In genomic region chrX:131728295-131729145, GRCh38 we compare ENCODE assay signal across 8 cellular contexts.
A peak's percentile ranks its signal among the peaks of the same experiment; 100 is the strongest.
DNase-seq lines count a peak whose midpoint lies in the region; ATAC-seq lines count a peak whose summit lies in the region.

No MANE protein-coding gene starts in this region.

- DNase-seq in GDM1 (lab: John Stamatoyannopoulos, UW) (peak; percentile 71), inferior parietal cortex (ENCODE audit: extremely low spot score) (no peak), NCI-H1694 treated with DMSO at 0.1 percent for 48 hours (lab: John Stamatoyannopoulos, UW) (no peak)
- peak; percentile 78 for DNase-seq in activated CD8-positive, alpha-beta memory T cell treated with anti-CD3 and anti-CD28 coated beads, Interleukin-2, amount 50 U/mL, for 4 hours
- no peak for DNase-seq in effector memory CD8-positive, alpha-beta T cell
- DNase-seq in activated naive CD4-positive, alpha-beta T cell treated with anti-CD3 and anti-CD28 coated beads, Interleukin-2, amount 50 U/mL, for 16 hours, result no peak

- ATAC-seq in HG02885 (IDR thresholded peaks at IDR 0.05; ENCODE audit: poor library complexity, unreplicated experiment), result peak; percentile 76
- ATAC-seq in effector memory CD8-positive, alpha-beta T cell (replicated peaks), result no peak

- no peaks in the 10 kb centered on the region for H3K4me1 ChIP-seq in muscle layer of colon (ENCODE audit: insufficient read depth, low read length)

- H3K4me3 Mint-ChIP-seq in effector memory CD8-positive, alpha-beta T cell, result no peak overlapping the region

- peak overlapping the region; percentile 75 for H3K27ac ChIP-seq in muscle layer of colon (ENCODE audit: low read depth, low read length)

- no peaks in the 10 kb centered on the region for H3K27me3 Mint-ChIP-seq in effector memory CD8-positive, alpha-beta T cell

- no peaks in the 10 kb centered on the region for H3K9me3 ChIP-seq in muscle layer of colon (ENCODE audit: low read length)

- H3K9me3 Mint-ChIP-seq in effector memory CD8-positive, alpha-beta T cell, result peaks cover 0 to 6% of the 10 kb centered on the region in 2 donors

- no peaks in the 10 kb centered on the region for H3K4me1 Mint-ChIP-seq in effector memory CD8-positive, alpha-beta T cell (ENCODE audit: low read depth in 2 of 2)

- H3K4me3 ChIP-seq in muscle layer of colon (ENCODE audit: low read depth in 1 of 2, low read length in 2 of 2), result peak overlapping the region; percentile 37 to 75

- H3K36me3 ChIP-seq in muscle layer of colon (ENCODE audit: insufficient read depth, low read length), result no peaks in the 10 kb centered on the region

- H3K36me3 Mint-ChIP-seq in effector memory CD8-positive, alpha-beta T cell (ENCODE audit: insufficient read depth), result no peaks in the 10 kb centered on the region

- no peak overlapping the region for H3K27ac Mint-ChIP-seq in effector memory CD8-positive, alpha-beta T cell

- no peaks in the 10 kb centered on the region for H3K27me3 ChIP-seq in muscle layer of colon (ENCODE audit: control insufficient read depth in 1 of 2, insufficient read depth in 2 of 2, low read length in 2 of 2)

- peak overlapping the region; percentile 72 for H3K9ac ChIP-seq in muscle layer of colon (ENCODE audit: low read length)

Comparison
In these comparisons a context has a peak if more than half of its experiments do, and no peak if none do; other contexts are left out.
1. DNase-seq: peak in GDM1 (single experiment) and activated CD8-positive, alpha-beta memory T cell treated with anti-CD3 and anti-CD28 coated beads, Interleukin-2, amount 50 U/mL, for 4 hours (single experiment); none in effector memory CD8-positive, alpha-beta T cell (0 of 3), inferior parietal cortex (single experiment), NCI-H1694 treated with DMSO at 0.1 percent for 48 hours (single experiment) and activated naive CD4-positive, alpha-beta T cell treated with anti-CD3 and anti-CD28 coated beads, Interleukin-2, amount 50 U/mL, for 16 hours (single experiment).